Comparison of ENCODE assay signal across 24 cellular contexts in the genomic region with DNA sequence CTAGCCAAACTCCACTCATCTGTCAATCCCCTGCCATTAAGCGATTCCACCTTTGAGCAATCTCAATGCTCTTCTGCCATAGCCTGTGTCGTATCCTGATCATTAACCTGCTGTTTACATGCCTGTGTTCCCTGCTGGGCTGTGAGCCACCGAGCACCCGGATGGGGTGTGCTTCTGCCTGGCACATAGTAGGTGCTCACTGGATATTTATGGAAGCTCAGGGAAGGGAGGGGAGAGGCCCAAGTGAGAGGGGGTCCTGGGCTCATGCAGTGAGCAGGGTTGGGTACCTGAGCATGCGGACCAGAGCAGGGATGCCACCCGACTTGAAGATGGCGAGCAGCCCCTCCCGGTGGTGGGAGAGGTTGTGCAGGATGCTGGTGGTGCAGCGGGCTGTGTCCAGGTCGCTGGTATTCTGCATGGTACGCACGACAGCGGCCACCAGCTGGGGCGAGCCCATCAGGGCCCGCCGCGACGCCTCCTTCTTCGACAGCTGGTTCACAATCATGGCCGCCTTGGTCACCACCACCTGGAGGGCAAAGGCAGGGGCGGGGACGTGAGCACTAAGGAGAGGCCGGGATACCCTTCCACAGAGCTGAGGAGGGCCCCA. TPM values are rescaled to one million over a fixed set of nuclear protein-coding genes. Genes with fewer than 3 reads are reported as not detected.
A peak's percentile ranks its signal among the peaks of the same experiment; 100 is the strongest.
DNase-seq lines count a peak whose midpoint lies in the region; ATAC-seq, FAIRE-seq and TF ChIP-seq lines count a peak whose summit lies in the region.
"Had no signal": no experiment of that assay in that cellular context is flagged by ENCODE, and none has a peak within 500 bp of the region (broad histone marks: within the 10 kb centered on the region; RNA-seq: fewer than 3 reads in every experiment).

No MANE protein-coding gene starts in this region.

- H3K27me3 ChIP-seq in BE2C (no peaks in the 10 kb centered on the region), H7 (ENCODE audit: control insufficient read depth, insufficient read depth, low read length) (no peaks in the 10 kb centered on the region), endothelial cell of umbilical vein (ENCODE audit: control insufficient read depth in 2 of 2, insufficient read depth in 2 of 2, low read length in 2 of 2) (no peaks in the 10 kb centered on the region), neuronal stem cell (ENCODE audit: control insufficient read depth in 3 of 3, insufficient read depth in 3 of 3, low read depth in 1 of 3, low read length in 3 of 3) (no peaks in the 10 kb centered on the region)
- H3K27me3 ChIP-seq: MG63 had no signal

- no peak overlapping the region for H2AK5ac ChIP-seq in neuronal stem cell (ENCODE audit: low read depth, low read length)

- intact Hi-C loops in endothelial cell of umbilical vein (cut with micrococcal nuclease), result no loop called here

- no peak for FAIRE-seq in endothelial cell of umbilical vein (lab: Jason Lieb, UNC)
- FAIRE-seq: A204.1, GM12892, GM19239 had no signal

- BruUV-seq in endothelial cell of umbilical vein (replicated peaks; lab: Mats Ljungman, UMichigan), result TSS peak; percentile 43

- no peak overlapping the region for H2BK12ac ChIP-seq in neuronal stem cell (ENCODE audit: low read length)

- no peak overlapping the region for H3K14ac ChIP-seq in neuronal stem cell (ENCODE audit: low read length)

- no peaks in the 10 kb centered on the region for H3K9me1 ChIP-seq in endothelial cell of umbilical vein (replicated peaks; ENCODE audit: control insufficient read depth, extremely low read depth, insufficient read depth, low read length)

- H3K79me1 ChIP-seq in neuronal stem cell (ENCODE audit: low read depth, low read length), result peaks cover 7% of the 10 kb centered on the region

- ATAC-seq in GM19324 (IDR thresholded peaks at IDR 0.05; ENCODE audit: low FRiP score, unreplicated experiment), result no peak

- TF ChIP-seq POLR2A in endothelial cell of umbilical vein (IDR thresholded peaks at IDR 0.05; ENCODE audit: low read depth, low read length), result no peak

- H3K27ac ChIP-seq in endothelial cell of umbilical vein (ENCODE audit: insufficient read depth, low read depth, low read length), result no peak overlapping the region
- no peak overlapping the region for H3K27ac ChIP-seq in neuronal stem cell (replicated peaks; ENCODE audit: low read length)
- H3K27ac ChIP-seq: C4-2B, SK-N-MC had no signal

- H3K9ac ChIP-seq in endothelial cell of umbilical vein (replicated peaks; ENCODE audit: extremely low read depth, insufficient read depth, low read length) (no peak overlapping the region), neuronal stem cell (ENCODE audit: low read depth, low read length, poor library complexity) (no peak overlapping the region)

- no peak overlapping the region for H3K23ac ChIP-seq in neuronal stem cell (ENCODE audit: low read depth, low read length, poor library complexity)

- no peak overlapping the region for H2BK5ac ChIP-seq in neuronal stem cell (ENCODE audit: low read length)

- no peak overlapping the region for H2AFZ ChIP-seq in endothelial cell of umbilical vein (ENCODE audit: low read depth, low read length)
- no peak overlapping the region for H2AFZ ChIP-seq in neuronal stem cell (ENCODE audit: low read length)

- no peak overlapping the region for H4K91ac ChIP-seq in neuronal stem cell (ENCODE audit: low read depth, low read length, poor library complexity)

- no peak overlapping the region for H2BK15ac ChIP-seq in neuronal stem cell (ENCODE audit: low read length)

- H3K4ac ChIP-seq in neuronal stem cell (ENCODE audit: low read length), result no peak overlapping the region

- no peak for DNase-seq in BE2C
- peak; percentile 56 for DNase-seq in H7
- no peak for DNase-seq in endothelial cell of umbilical vein (ENCODE audit: low read depth, low spot score)
- DNase-seq in neuronal stem cell (ENCODE audit: low spot score), result no peak
- no peak for DNase-seq in ACHN
- no peak for DNase-seq in NAMALWA (ENCODE audit: low spot score)
- DNase-seq: AML-193; CD8-positive, alpha-beta memory T cell; DMS153; DND-41; KG1; MG63; NCI-H2029; NCI-H2227 treated with DMSO at 0.1 percent for 48 hours; NCI-H510A; NCI-H69; SHP77 treated with DMSO at 0.1 percent for 48 hours had no signal

- TF ChIP-seq CTCF in BE2C (IDR thresholded peaks at IDR 0.05; ENCODE audit: low read depth, low read length) (0 out of 2 replicates have a peak, but pooled peaks have one; percentile 2), endothelial cell of umbilical vein (IDR thresholded peaks at IDR 0.05; ENCODE audit: extremely low read depth in 1 of 2, insufficient read depth in 1 of 2, low read depth in 1 of 2, low read length in 2 of 2) (no peak)

- in situ Hi-C loops in ACHN (cut with HindIII; ENCODE audit: low pct_ligation_motif_present, low pct_unique_long_range_greater_than_20kb, low sequenced_read_pairs), result no loop called here

- dilution Hi-C loops in endothelial cell of umbilical vein (cut with MboI; ENCODE audit: extremely low pct_ligation_motif_present, low sequenced_read_pairs), result no loop called here

- H3K4me2 ChIP-seq in endothelial cell of umbilical vein (ENCODE audit: insufficient read depth, low read length) (no peak overlapping the region), neuronal stem cell (ENCODE audit: insufficient read depth, low read length, poor library complexity, severe bottlenecking) (no peak overlapping the region)

- H3K36me3 ChIP-seq in BE2C (peaks cover 23% of the 10 kb centered on the region), H7 (replicated peaks; ENCODE audit: control insufficient read depth, insufficient read depth, low read length) (peaks cover 17% of the 10 kb centered on the region), endothelial cell of umbilical vein (ENCODE audit: control insufficient read depth in 2 of 2, extremely low read depth in 1 of 2, insufficient read depth in 2 of 2, low read length in 2 of 2) (peaks cover 12 to 65% of the 10 kb centered on the region in 2 experiments), neuronal stem cell (replicated peaks in 1 of 2; ENCODE audit: control insufficient read depth in 2 of 2, insufficient read depth in 2 of 2, low read length in 2 of 2) (peaks cover 46 to 80% of the 10 kb centered on the region in 2 donors)
- H3K36me3 ChIP-seq: MG63 had no signal

- WGBS in neuronal stem cell (ENCODE audit: extremely low coverage in 2 of 2, insufficient read length in 2 of 2, insufficient replicate concordance in 1 of 2), 2 donors, result no CpG with 5 or more reads among the region's 23 CpGs

- H3K4me1 ChIP-seq in BE2C (peaks cover 11% of the 10 kb centered on the region), endothelial cell of umbilical vein (ENCODE audit: control insufficient read depth, extremely low read depth, insufficient read depth, low read length) (peaks cover 11% of the 10 kb centered on the region), neuronal stem cell (ENCODE audit: control insufficient read depth in 2 of 2, insufficient read depth in 1 of 2, low read depth in 1 of 2, low read length in 2 of 2) (peaks cover 5 to 8% of the 10 kb centered on the region in 2 donors)

- no peaks in the 10 kb centered on the region for H3K9me3 ChIP-seq in BE2C
- H3K9me3 ChIP-seq in endothelial cell of umbilical vein (replicated peaks; ENCODE audit: control insufficient read depth, insufficient read depth, low read length), result no peaks in the 10 kb centered on the region
- H3K9me3 ChIP-seq in neuronal stem cell (replicated peaks in 1 of 2; ENCODE audit: control insufficient read depth in 2 of 2, insufficient read depth in 1 of 2, low read depth in 1 of 2, low read length in 2 of 2), result peaks cover 0 to 1% of the 10 kb centered on the region in 2 donors
- H3K9me3 ChIP-seq: MG63 had no signal

- H2BK120ac ChIP-seq in neuronal stem cell (ENCODE audit: low read depth, low read length), result no peak overlapping the region

- POLR2A ChIA-PET in endothelial cell of umbilical vein (lab: Charles Lee), result interaction anchor here (1.5 kb wide), 2 partner anchors 9 to 17 kb away, joined by 4 to 6 read pairs; no protein-coding TSS in a partner anchor

- no peak overlapping the region for H3K18ac ChIP-seq in neuronal stem cell (ENCODE audit: low read length)

- H4K20me1 ChIP-seq in endothelial cell of umbilical vein (replicated peaks; ENCODE audit: control insufficient read depth, extremely low read depth, insufficient read depth, low read length), result no peaks in the 10 kb centered on the region

- H3K4me3 ChIP-seq in BE2C (ENCODE audit: low read depth, low read length) (no peak overlapping the region), H7 (ENCODE audit: insufficient read depth, low read depth, low read length) (no peak overlapping the region), endothelial cell of umbilical vein (replicated peaks in 1 of 3; ENCODE audit: insufficient read depth in 1 of 3, low read depth in 1 of 3, low read length in 3 of 3) (no peak overlapping the region), neuronal stem cell (ENCODE audit: low read length in 2 of 2) (no peak overlapping the region)
- H3K4me3 ChIP-seq: MG63, SK-N-MC had no signal

- peak overlapping the region; percentile 8 for H4K8ac ChIP-seq in neuronal stem cell (ENCODE audit: low read depth, low read length)

- CTCF ChIA-PET in endothelial cell of umbilical vein (lab: Charles Lee), result interaction anchor here (0.5 to 5.7 kb wide), 2 partner anchors 18 to 36 kb away, joined by 3 to 25 read pairs; a partner anchor contains a TSS

- H3K79me2 ChIP-seq in endothelial cell of umbilical vein (ENCODE audit: control insufficient read depth, insufficient read depth, low read length), result no peaks in the 10 kb centered on the region

RNA-seq across cellular contexts. Expression of a gene that starts 17.7 kb away (rescaled TPM):
- 267 TPM for polyA plus RNA-seq in BE2C (2012; ENCODE audit: insufficient read depth, insufficient read length, low read depth)
- 58.4 and 68.5 TPM in 2 replicates for total RNA-seq in H7 (2014; rRNA removed; shearing (Covaris generic))
- total RNA-seq in endothelial cell of umbilical vein, result 170 and 171 TPM in 2 replicates
- 98.0 and 100 TPM in 2 replicates for polyA plus RNA-seq in endothelial cell of umbilical vein
- polyA plus RNA-seq in endothelial cell of umbilical vein (2011; cell fraction: cytosol; rRNA removed), result 72.7 and 86.1 TPM in 2 replicates
- polyA plus RNA-seq in endothelial cell of umbilical vein (2011; cell fraction: nucleus; rRNA removed), result 60.0 and 77.0 TPM in 2 replicates
- polyA plus RNA-seq in endothelial cell of umbilical vein (2012), result 69.4 and 88.4 TPM in 2 replicates
- polyA minus RNA-seq in endothelial cell of umbilical vein, result 69.0 and 85.2 TPM in 2 replicates
- 66.7 TPM for polyA minus RNA-seq in endothelial cell of umbilical vein (2011; cell fraction: cytosol; rRNA and poly(A)+ RNA removed)
- polyA minus RNA-seq in endothelial cell of umbilical vein (2011; cell fraction: nucleus; rRNA and poly(A)+ RNA removed), result 51.8 and 89.1 TPM in 2 replicates
- 55.6 TPM for polyA plus RNA-seq in neuronal stem cell (2013, experiment 1 of 2)
- 57.2 TPM for polyA plus RNA-seq in neuronal stem cell (2013, experiment 2 of 2)
- polyA plus RNA-seq: CD8-positive, alpha-beta memory T cell had no signal

RNA-seq across cellular contexts. Expression of a gene that starts 34.3 kb away (rescaled TPM):
- 0.29 TPM for polyA plus RNA-seq in BE2C (2012; ENCODE audit: insufficient read depth, insufficient read length, low read depth)
- total RNA-seq in H7 (2014; rRNA removed; shearing (Covaris generic)), result 0.28 and 0.48 TPM in 2 replicates
- total RNA-seq in endothelial cell of umbilical vein, result 0.23 and 0.24 TPM in 2 replicates
- polyA plus RNA-seq in endothelial cell of umbilical vein, result 0.07 and 0.11 TPM in 2 replicates
- 0.03 and 0.05 TPM in 2 replicates for polyA plus RNA-seq in endothelial cell of umbilical vein (2011; cell fraction: cytosol; rRNA removed)
- 0.96 and 1.0 TPM in 2 replicates for polyA plus RNA-seq in endothelial cell of umbilical vein (2011; cell fraction: nucleus; rRNA removed)
- polyA plus RNA-seq in endothelial cell of umbilical vein (2012), result 0.27 TPM in 1 of 2 replicates, not detected in the other
- polyA minus RNA-seq in endothelial cell of umbilical vein, result 0.06 TPM in 1 of 2 replicates, not detected in the other
- not detected for polyA minus RNA-seq in endothelial cell of umbilical vein (2011; cell fraction: cytosol; rRNA and poly(A)+ RNA removed)
- polyA minus RNA-seq in endothelial cell of umbilical vein (2011; cell fraction: nucleus; rRNA and poly(A)+ RNA removed), result 0.05 and 0.14 TPM in 2 replicates
- polyA plus RNA-seq in neuronal stem cell (2013, experiment 1 of 2), result 1.5 TPM
- 1.5 TPM for polyA plus RNA-seq in neuronal stem cell (2013, experiment 2 of 2)
- polyA plus RNA-seq: CD8-positive, alpha-beta memory T cell had no signal

RNA-seq across cellular contexts. Expression of a gene that starts 43.0 kb away (rescaled TPM):
- polyA plus RNA-seq in BE2C (2012; ENCODE audit: insufficient read depth, insufficient read length, low read depth), result 206 TPM
- total RNA-seq in H7 (2014; rRNA removed; shearing (Covaris generic)), result 34.7 and 44.6 TPM in 2 replicates
- total RNA-seq in endothelial cell of umbilical vein, result 37.1 and 39.2 TPM in 2 replicates
- polyA plus RNA-seq in endothelial cell of umbilical vein, result 57.3 and 58.3 TPM in 2 replicates
- polyA plus RNA-seq in endothelial cell of umbilical vein (2011; cell fraction: cytosol; rRNA removed), result 38.0 and 49.5 TPM in 2 replicates
- 18.8 and 20.8 TPM in 2 replicates for polyA plus RNA-seq in endothelial cell of umbilical vein (2011; cell fraction: nucleus; rRNA removed)
- 30.9 and 49.7 TPM in 2 replicates for polyA plus RNA-seq in endothelial cell of umbilical vein (2012)
- polyA minus RNA-seq in endothelial cell of umbilical vein, result 23.4 and 31.7 TPM in 2 replicates
- polyA minus RNA-seq in endothelial cell of umbilical vein (2011; cell fraction: cytosol; rRNA and poly(A)+ RNA removed), result 31.0 TPM
- 12.2 and 12.6 TPM in 2 replicates for polyA minus RNA-seq in endothelial cell of umbilical vein (2011; cell fraction: nucleus; rRNA and poly(A)+ RNA removed)
- polyA plus RNA-seq in neuronal stem cell (2013, experiment 1 of 2), result 36.9 TPM
- 37.5 TPM for polyA plus RNA-seq in neuronal stem cell (2013, experiment 2 of 2)

RNA-seq across cellular contexts. Expression of a gene that starts 44.0 kb away (rescaled TPM):
- 708 TPM for polyA plus RNA-seq in BE2C (2012; ENCODE audit: insufficient read depth, insufficient read length, low read depth)
- 206 and 213 TPM in 2 replicates for total RNA-seq in H7 (2014; rRNA removed; shearing (Covaris generic))
- 163 and 168 TPM in 2 replicates for total RNA-seq in endothelial cell of umbilical vein
- polyA plus RNA-seq in endothelial cell of umbilical vein, result 377 and 431 TPM in 2 replicates
- 210 and 266 TPM in 2 replicates for polyA plus RNA-seq in endothelial cell of umbilical vein (2011; cell fraction: cytosol; rRNA removed)
- 701 and 710 TPM in 2 replicates for polyA plus RNA-seq in endothelial cell of umbilical vein (2011; cell fraction: nucleus; rRNA removed)
- polyA plus RNA-seq in endothelial cell of umbilical vein (2012), result 227 and 335 TPM in 2 replicates
- polyA minus RNA-seq in endothelial cell of umbilical vein, result 162 and 168 TPM in 2 replicates
- 86.1 TPM for polyA minus RNA-seq in endothelial cell of umbilical vein (2011; cell fraction: cytosol; rRNA and poly(A)+ RNA removed)
- 97.3 and 130 TPM in 2 replicates for polyA minus RNA-seq in endothelial cell of umbilical vein (2011; cell fraction: nucleus; rRNA and poly(A)+ RNA removed)
- polyA plus RNA-seq in neuronal stem cell (2013, experiment 1 of 2), result 166 TPM
- 162 TPM for polyA plus RNA-seq in neuronal stem cell (2013, experiment 2 of 2)
- polyA plus RNA-seq: CD8-positive, alpha-beta memory T cell had no signal

RNA-seq across cellular contexts. Expression of a gene that starts 56.7 kb away (rescaled TPM):
- polyA plus RNA-seq in BE2C (2012; ENCODE audit: insufficient read depth, insufficient read length, low read depth), result not detected
- not detected in 2 replicates for total RNA-seq in H7 (2014; rRNA removed; shearing (Covaris generic))
- not detected in 2 replicates for total RNA-seq in endothelial cell of umbilical vein
- not detected in 2 replicates for polyA plus RNA-seq in endothelial cell of umbilical vein
- polyA plus RNA-seq in endothelial cell of umbilical vein (2011; cell fraction: cytosol; rRNA removed), result not detected in 2 replicates
- not detected in 2 replicates for polyA plus RNA-seq in endothelial cell of umbilical vein (2011; cell fraction: nucleus; rRNA removed)
- polyA plus RNA-seq in endothelial cell of umbilical vein (2012), result not detected in 2 replicates
- polyA minus RNA-seq in endothelial cell of umbilical vein, result not detected in 2 replicates
- polyA minus RNA-seq in endothelial cell of umbilical vein (2011; cell fraction: cytosol; rRNA and poly(A)+ RNA removed), result not detected
- polyA minus RNA-seq in endothelial cell of umbilical vein (2011; cell fraction: nucleus; rRNA and poly(A)+ RNA removed), result not detected in 2 replicates
- not detected for polyA plus RNA-seq in neuronal stem cell (2013, experiment 1 of 2)
- not detected for polyA plus RNA-seq in neuronal stem cell (2013, experiment 2 of 2)
- total RNA-seq: CD8-positive, alpha-beta memory T cell; H4 had no signal
- polyA plus RNA-seq: CD8-positive, alpha-beta memory T cell had no signal
